15 cellular contexts compared by ENCODE assay signal in genomic region chr20:4325548-4326187, GRCh38.
"Had no signal": no experiment of that assay in that cellular context is flagged by ENCODE, and none has a peak within 500 bp of the region (broad histone marks: within the 10 kb centered on the region; RNA-seq: fewer than 3 reads in every experiment).

No MANE protein-coding gene starts in this region.

- H3K9me3 Mint-ChIP-seq: activated T-cell treated with anti-CD3 and anti-CD28 coated beads, Interleukin-2, amount 50 U/mL, for 24 hours had no signal

- H3K4me2 ChIP-seq: smooth muscle cell had no signal

- H3K27me3 ChIP-seq: esophagus squamous epithelium, gastrocnemius medialis, transverse colon had no signal

- H3K4me1 ChIP-seq: esophagus squamous epithelium, gastrocnemius medialis, transverse colon had no signal

- H3K4me3 Mint-ChIP-seq: activated naive CD8-positive, alpha-beta T cell; activated T-cell treated with anti-CD3 and anti-CD28 coated beads, Interleukin-2, amount 50 U/mL, for 24 hours; T-helper 17 cell; WTC11 had no signal

- H3K36me3 Mint-ChIP-seq: activated naive CD8-positive, alpha-beta T cell; naive B cell; WTC11 had no signal

- H3K4me1 Mint-ChIP-seq: T-helper 17 cell, WTC11 had no signal

- H3K36me3 ChIP-seq: esophagus squamous epithelium, gastrocnemius medialis, lower lobe of right lung, transverse colon had no signal

- H3K27ac Mint-ChIP-seq: activated naive CD8-positive, alpha-beta T cell; activated T-cell treated with anti-CD3 and anti-CD28 coated beads, Interleukin-2, amount 50 U/mL, for 24 hours; T-helper 17 cell; WTC11 had no signal

- H3K9me3 ChIP-seq: gastrocnemius medialis, lower lobe of right lung, transverse colon had no signal

- H3K4me3 ChIP-seq: esophagus squamous epithelium, gastrocnemius medialis, lower lobe of right lung, smooth muscle cell, transverse colon had no signal

- H3K27ac ChIP-seq: lower lobe of right lung, transverse colon had no signal

- ATAC-seq: gastrocnemius medialis, T-helper 17 cell, WTC11 had no signal

- DNase-seq: activated CD4-positive, alpha-beta T cell treated with anti-CD3 and anti-CD28 coated beads, Interleukin-2, amount 50 U/mL, for 1 hour; activated effector memory CD4-positive, alpha-beta T cell treated with anti-CD3 and anti-CD28 coated beads, Interleukin-2, amount 50 U/mL, for 16 hours; activated T-cell treated with anti-CD3 and anti-CD28 coated beads, Interleukin-2, amount 50 U/mL, for 24 hours; amygdala; dermis blood vessel endothelial cell; esophagus squamous epithelium; gastrocnemius medialis; lower lobe of right lung; naive B cell; retina; T-helper 17 cell; transverse colon had no signal
